ENCODE assay signal across 11 cellular contexts in genomic region chr3:186702451-186702850, GRCh38. TPM values are rescaled to one million over a fixed set of nuclear protein-coding genes. Genes with fewer than 3 reads are reported as not detected.
"Had no signal": no experiment of that assay in that cellular context is flagged by ENCODE, and none has a peak within 500 bp of the region (broad histone marks: within the 10 kb centered on the region; RNA-seq: fewer than 3 reads in every experiment).

No MANE protein-coding gene starts in this region.

RNA-seq across cellular contexts. Expression of gene KNG1, which starts 14.7 kb away (rescaled TPM):
- total RNA-seq: OCI-LY7, PC-3, PC-9, RPMI7951, SJCRH30, SJSA1, SK-MEL-5 had no signal
- polyA plus RNA-seq: SK-N-SH had no signal

RNA-seq across cellular contexts. Expression of gene HRG, which starts 36.6 kb away (rescaled TPM):
- total RNA-seq: OCI-LY7, PC-3, Peyer's patch, Right ventricle myocardium inferior, Right ventricle myocardium superior, RPMI7951, SJCRH30, SJSA1, SK-MEL-5 had no signal
- polyA plus RNA-seq: SK-N-SH had no signal
